23 cellular contexts compared by ENCODE assay signal in genomic region chr4:111952708-111953107, GRCh38.
DNase-seq lines count a peak whose midpoint lies in the region; FAIRE-seq and TF ChIP-seq lines count a peak whose summit lies in the region.
"Had no signal": no experiment of that assay in that cellular context is flagged by ENCODE, and none has a peak within 500 bp of the region (broad histone marks: within the 10 kb centered on the region; RNA-seq: fewer than 3 reads in every experiment).

No MANE protein-coding gene starts in this region.

- H3K4me3 Mint-ChIP-seq in astrocyte (ENCODE audit: unreplicated experiment) = no peak overlapping the region
- H3K4me3 Mint-ChIP-seq in activated naive CD8-positive, alpha-beta T cell treated with anti-CD3 and anti-CD28 coated beads for 36 hours = no peak overlapping the region
- H3K4me3 Mint-ChIP-seq: B cell; CD14-positive monocyte; CD8-positive, alpha-beta memory T cell had no signal

- H3K9ac ChIP-seq in astrocyte (ENCODE audit: low read length) = no peak overlapping the region

- no peak overlapping the region for H3K27ac ChIP-seq in astrocyte (ENCODE audit: low read depth, low read length)
- H3K27ac ChIP-seq: SJCRH30 had no signal

- no peaks in the 10 kb centered on the region for H3K79me2 ChIP-seq in astrocyte (ENCODE audit: insufficient read depth, low read length)

- FAIRE-seq in D721Med (lab: Jason Lieb, UNC) = peak; percentile 55
- peak; percentile 23 for FAIRE-seq in astrocyte (lab: Jason Lieb, UNC)
- FAIRE-seq: A204.1, G401.6, GM12878 had no signal

- peaks cover 4% of the 10 kb centered on the region for H3K9me3 Mint-ChIP-seq in astrocyte (ENCODE audit: unreplicated experiment)
- peaks cover 11% of the 10 kb centered on the region for H3K9me3 Mint-ChIP-seq in activated naive CD8-positive, alpha-beta T cell treated with anti-CD3 and anti-CD28 coated beads for 36 hours

- H3K9me3 ChIP-seq in astrocyte (ENCODE audit: insufficient read depth, low read depth, low read length) (no peaks in the 10 kb centered on the region), BE2C (no peaks in the 10 kb centered on the region)
- H3K9me3 ChIP-seq: SJCRH30 had no signal

- H4K20me1 ChIP-seq in astrocyte (ENCODE audit: insufficient read depth, low read length) = no peaks in the 10 kb centered on the region

- H3K4me2 ChIP-seq in astrocyte (ENCODE audit: low read length) = no peak overlapping the region

- no peaks in the 10 kb centered on the region for H3K4me1 ChIP-seq in astrocyte (ENCODE audit: insufficient read depth, low read length)
- H3K4me1 ChIP-seq in BE2C = no peaks in the 10 kb centered on the region

- no peak overlapping the region for H3K27ac Mint-ChIP-seq in astrocyte (ENCODE audit: unreplicated experiment)
- H3K27ac Mint-ChIP-seq in activated naive CD8-positive, alpha-beta T cell treated with anti-CD3 and anti-CD28 coated beads for 36 hours = no peak overlapping the region
- H3K27ac Mint-ChIP-seq: B cell; CD8-positive, alpha-beta memory T cell had no signal

- TF ChIP-seq CTCF in D721Med (IDR thresholded peaks at IDR 0.05; ENCODE audit: insufficient read depth, missing control alignments) (no peak), astrocyte (IDR thresholded peaks at IDR 0.05; ENCODE audit: insufficient read depth, low read depth, low read length) (no peak), BE2C (IDR thresholded peaks at IDR 0.05; ENCODE audit: low read depth, low read length) (no peak)

- H3K27me3 ChIP-seq in astrocyte (ENCODE audit: insufficient read depth, low read length) (no peaks in the 10 kb centered on the region), BE2C (no peaks in the 10 kb centered on the region)
- H3K27me3 ChIP-seq: SJCRH30 had no signal

- H3K27me3 Mint-ChIP-seq in astrocyte (ENCODE audit: low read depth, unreplicated experiment) = no peaks in the 10 kb centered on the region
- no peaks in the 10 kb centered on the region for H3K27me3 Mint-ChIP-seq in activated naive CD8-positive, alpha-beta T cell treated with anti-CD3 and anti-CD28 coated beads for 36 hours

- no peaks in the 10 kb centered on the region for H3K36me3 Mint-ChIP-seq in astrocyte (ENCODE audit: low read depth, unreplicated experiment)
- no peaks in the 10 kb centered on the region for H3K36me3 Mint-ChIP-seq in activated naive CD8-positive, alpha-beta T cell treated with anti-CD3 and anti-CD28 coated beads for 36 hours
- H3K36me3 Mint-ChIP-seq: CD14-positive monocyte; CD8-positive, alpha-beta memory T cell had no signal

- no peak for DNase-seq in D721Med (ENCODE audit: insufficient read length, low spot score)
- DNase-seq in LHCN-M2 (ENCODE audit: low read depth) = peak; percentile 31
- DNase-seq in astrocyte (ENCODE audit: low read depth) = peak; percentile 57
- no peak for DNase-seq in NCI-H748 (lab: John Stamatoyannopoulos, UW; ENCODE audit: unreplicated experiment)
- no peak for DNase-seq in NCI-H1694 (lab: John Stamatoyannopoulos, UW)
- no peak for DNase-seq in BE2C
- no peak for DNase-seq in activated naive CD8-positive, alpha-beta T cell treated with anti-CD3 and anti-CD28 coated beads for 36 hours
- DNase-seq: Calu3; CD8-positive, alpha-beta memory T cell; KBM-7; MM.1S; NCI-H2081; NCI-H2171; NCI-H345; NCI-H510A treated with DMSO at 0.1 percent for 48 hours; NCI-H748 treated with DMSO at 0.1 percent for 48 hours; PC-3; SJCRH30 had no signal

- H3K4me3 ChIP-seq in astrocyte (ENCODE audit: insufficient read depth, low read depth, low read length) = no peak overlapping the region
- no peak overlapping the region for H3K4me3 ChIP-seq in BE2C (ENCODE audit: low read depth, low read length)
- H3K4me3 ChIP-seq: GM12878, SJCRH30 had no signal

- H3K4me1 Mint-ChIP-seq in astrocyte (ENCODE audit: low read depth, unreplicated experiment) = peaks cover 5% of the 10 kb centered on the region
- no peaks in the 10 kb centered on the region for H3K4me1 Mint-ChIP-seq in activated naive CD8-positive, alpha-beta T cell treated with anti-CD3 and anti-CD28 coated beads for 36 hours
- H3K4me1 Mint-ChIP-seq: B cell; CD14-positive monocyte; CD8-positive, alpha-beta memory T cell had no signal

- H2AFZ ChIP-seq in astrocyte (ENCODE audit: low read depth, low read length) = no peak overlapping the region

- H3K36me3 ChIP-seq in astrocyte (ENCODE audit: insufficient read depth, low read length) = no peaks in the 10 kb centered on the region
- no peaks in the 10 kb centered on the region for H3K36me3 ChIP-seq in BE2C
- H3K36me3 ChIP-seq: SJCRH30 had no signal

Comparison
In these comparisons a context has a peak if more than half of its experiments do, and no peak if none do; other contexts are left out.
1. DNase-seq: peak in LHCN-M2 (single experiment) and astrocyte (single experiment); none in D721Med (single experiment), NCI-H748 (single experiment), NCI-H1694 (single experiment), BE2C (single experiment) and activated naive CD8-positive, alpha-beta T cell treated with anti-CD3 and anti-CD28 coated beads for 36 hours (single experiment).